12 cellular contexts compared by ENCODE assay signal in the genomic region with DNA sequence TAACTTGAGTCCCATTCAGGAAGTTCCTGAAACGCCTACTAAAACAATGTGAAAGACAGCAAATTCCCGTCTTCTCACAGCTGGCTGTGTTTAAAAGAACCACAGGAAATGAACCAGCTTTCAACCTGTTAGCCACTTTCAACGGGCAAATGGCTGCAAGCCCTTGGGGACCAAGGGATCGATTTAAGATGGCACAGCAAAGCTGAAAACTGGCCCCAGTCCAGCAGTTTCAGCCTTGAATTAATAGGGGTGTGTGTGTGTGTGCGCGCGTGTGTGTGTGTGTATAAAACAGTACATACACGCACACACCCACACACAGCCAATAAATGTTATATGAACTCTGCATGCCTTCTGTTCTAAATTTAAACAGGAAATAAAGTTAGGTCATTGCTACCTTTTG.
DNase-seq lines count a peak whose midpoint lies in the region; FAIRE-seq and TF ChIP-seq lines count a peak whose summit lies in the region.
"Had no signal": no experiment of that assay in that cellular context is flagged by ENCODE, and none has a peak within 500 bp of the region (broad histone marks: within the 10 kb centered on the region; RNA-seq: fewer than 3 reads in every experiment).

No MANE protein-coding gene starts in this region.

- TF ChIP-seq CTCF in OCI-LY7 (conservative IDR thresholded peaks at IDR 0.05; ENCODE audit: low read length) (no peak), dorsolateral prefrontal cortex (IDR thresholded peaks at IDR 0.05 in 54 of 56, conservative IDR thresholded peaks at IDR 0.05 in 2 of 56; ENCODE audit: low read depth in 1 of 56, partially characterized antibody in 56 of 56) (no peak)

- H4K20me1 ChIP-seq in OCI-LY7 (ENCODE audit: insufficient read depth, low read length), result no peaks in the 10 kb centered on the region

- BruUV-seq in OCI-LY7 (replicated peaks; lab: Mats Ljungman, UMichigan), result no TSS peak

- H3K27ac ChIP-seq in OCI-LY7 (ENCODE audit: low read depth, low read length, poor library complexity, severe bottlenecking) (no peak overlapping the region), dorsolateral prefrontal cortex (no peak overlapping the region)
- H3K27ac ChIP-seq: foreskin keratinocyte, KMS-11 had no signal

- no peak for TF ChIP-seq POLR2A in GM12892 (IDR thresholded peaks at IDR 0.05; ENCODE audit: low read depth, low read length)

- H3K9me2 ChIP-seq in OCI-LY7 (ENCODE audit: insufficient read depth, low read length), result no peaks in the 10 kb centered on the region

- peak; percentile 9 for DNase-seq in AG20443 (ENCODE audit: low spot score)
- peak; percentile 13 for DNase-seq in EL
- peak; percentile 10 for DNase-seq in OCI-LY7 (ENCODE audit: low spot score)
- peak; percentile 29 for DNase-seq in glomerular endothelial cell (ENCODE audit: extremely low read depth, low read depth, low spot score)
- DNase-seq in dorsolateral prefrontal cortex, result no peak
- DNase-seq in GM12892 (ENCODE audit: insufficient read length), result no peak
- no peak for DNase-seq in NCI-H2196 (lab: John Stamatoyannopoulos, UW; ENCODE audit: unreplicated experiment)
- no peak for DNase-seq in GM19240 (ENCODE audit: insufficient read length, low spot score)
- DNase-seq: foreskin keratinocyte; NK-92 treated with Interleukin-12 subunit alpha and Interleukin-12 subunit beta, amount 100 ng/mL, for 24 hours had no signal

- no peaks in the 10 kb centered on the region for H3K36me3 ChIP-seq in OCI-LY7 (ENCODE audit: insufficient read depth, low read length)

- FAIRE-seq in GM12892 (lab: Jason Lieb, UNC), result no peak
- FAIRE-seq: bronchial epithelial cell had no signal

- CTCF ChIA-PET in OCI-LY7 (lab: Charles Lee; ENCODE audit: unreplicated experiment), result no interaction called here

- no peaks in the 10 kb centered on the region for H3K27me3 ChIP-seq in dorsolateral prefrontal cortex
- H3K27me3 ChIP-seq: foreskin keratinocyte had no signal

- no peaks in the 10 kb centered on the region for H3K79me2 ChIP-seq in OCI-LY7 (ENCODE audit: insufficient read depth, low read depth, low read length)

- intact Hi-C loops in OCI-LY7 (cut with micrococcal nuclease; ENCODE audit: unreplicated experiment) (no loop called here), dorsolateral prefrontal cortex (cut with DNase I) (no loop called here)

- peak overlapping the region; percentile 47 for H2AFZ ChIP-seq in OCI-LY7 (ENCODE audit: low read length)

- no peak overlapping the region for H3K4me3 ChIP-seq in OCI-LY7 (ENCODE audit: low read depth, low read length, poor library complexity, severe bottlenecking)
- no peak overlapping the region for H3K4me3 ChIP-seq in dorsolateral prefrontal cortex

- H3K4me1 ChIP-seq in OCI-LY7 (ENCODE audit: insufficient read depth, low read length, poor library complexity, severe bottlenecking), result no peaks in the 10 kb centered on the region
- H3K4me1 ChIP-seq: foreskin keratinocyte had no signal

- POLR2A ChIA-PET in OCI-LY7 (lab: Charles Lee), result interaction anchor here (0.7 to 1.4 kb wide), 2 partner anchors 15 to 76 kb away, joined by 3 to 4 read pairs; no protein-coding TSS in a partner anchor

- H3K4me2 ChIP-seq in OCI-LY7 (ENCODE audit: low read length), result no peak overlapping the region
- H3K4me2 ChIP-seq: KMS-11 had no signal

- H3K9me3 ChIP-seq in OCI-LY7 (ENCODE audit: low read length), result peaks cover 4% of the 10 kb centered on the region; the same call in 1 of the 2 replicates

Comparison
In these comparisons a context has a peak if more than half of its experiments do, and no peak if none do; other contexts are left out.
1. DNase-seq: peak in AG20443 (single experiment), EL (single experiment), OCI-LY7 (single experiment) and glomerular endothelial cell (single experiment); none in dorsolateral prefrontal cortex (0 of 10), GM12892 (single experiment), NCI-H2196 (single experiment) and GM19240 (single experiment).